Comparison of ENCODE assay signal across 12 cellular contexts in the genomic region with DNA sequence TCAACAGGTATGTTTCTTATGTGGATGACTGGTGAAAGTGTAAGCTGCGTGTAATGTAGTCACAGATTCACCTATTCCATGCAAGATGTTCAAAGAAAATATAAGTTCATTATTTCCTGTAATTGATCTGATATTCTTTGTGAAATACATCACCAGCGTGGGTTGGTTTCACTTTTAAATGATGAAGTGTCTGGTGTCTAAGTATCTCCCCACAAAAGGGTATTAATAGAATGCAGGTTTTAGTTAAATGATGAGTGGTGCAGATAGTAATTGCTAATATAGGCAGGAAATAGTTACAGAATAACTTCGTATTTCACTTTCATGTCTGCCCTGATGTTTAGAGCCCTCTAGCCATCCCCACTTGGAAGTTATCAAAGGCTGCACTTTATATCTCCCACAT. TPM values are rescaled to one million over a fixed set of nuclear protein-coding genes. Genes with fewer than 3 reads are reported as not detected.
DNase-seq lines count a peak whose midpoint lies in the region; ATAC-seq and TF ChIP-seq lines count a peak whose summit lies in the region.
"Had no signal": no experiment of that assay in that cellular context is flagged by ENCODE, and none has a peak within 500 bp of the region (broad histone marks: within the 10 kb centered on the region; RNA-seq: fewer than 3 reads in every experiment).

No MANE protein-coding gene starts in this region.

- no peaks in the 10 kb centered on the region for H3K4me1 ChIP-seq in ascending aorta
- H3K4me1 ChIP-seq in gastrocnemius medialis: no peaks in the 10 kb centered on the region

- ATAC-seq in GM18505 (IDR thresholded peaks at IDR 0.05; ENCODE audit: unreplicated experiment) (peak; percentile 78), GM19324 (IDR thresholded peaks at IDR 0.05; ENCODE audit: low FRiP score, unreplicated experiment) (peak; percentile 56), HG02870 (IDR thresholded peaks at IDR 0.05; ENCODE audit: unreplicated experiment) (peak; percentile 81), T-cell (replicated peaks in 1 of 4) (peak in 1 of 4 experiments; percentile 16), gastrocnemius medialis (no peak)

- no peak for TF ChIP-seq CTCF in ascending aorta (IDR thresholded peaks at IDR 0.05)
- no peak for TF ChIP-seq CTCF in gastrocnemius medialis (IDR thresholded peaks at IDR 0.05 in 4 of 5, conservative IDR thresholded peaks at IDR 0.05 in 1 of 5)

- TF ChIP-seq POLR2A in GM18505 (IDR thresholded peaks at IDR 0.05; ENCODE audit: borderline replicate concordance, extremely low read depth, insufficient read depth, insufficient read length) (no peak), gastrocnemius medialis (IDR thresholded peaks at IDR 0.05) (no peak)

- DNase-seq in T-cell (no peak), ascending aorta (ENCODE audit: low spot score in 2 of 2) (no peak), gastrocnemius medialis (no peak)
- DNase-seq in stimulated activated naive CD4-positive, alpha-beta T cell treated with Interleukin-2 at 50 U/mL for 16 hours (lab: John Stamatoyannopoulos, UW): no peak
- DNase-seq: naive B cell; stimulated activated CD8-positive, alpha-beta memory T cell treated with anti-CD3 and anti-CD28 coated beads, Interleukin-4, amount 100 ng/mL, for 48 hours had no signal

- POLR2A ChIA-PET in T-cell (lab: Charles Lee): no interaction called here

- H3K36me3 Mint-ChIP-seq in T-cell: peaks cover 7% of the 10 kb centered on the region

- H3K4me3 ChIP-seq in ascending aorta (no peak overlapping the region), gastrocnemius medialis (no peak overlapping the region)
- H3K4me3 ChIP-seq: cardiac muscle cell had no signal

- peaks cover 8 to 13% (median 9%) of the 10 kb centered on the region in 3 donors for H3K4me1 Mint-ChIP-seq in T-cell
- H3K4me1 Mint-ChIP-seq: naive B cell had no signal

- H3K27me3 Mint-ChIP-seq in T-cell: peaks cover 0 to under 1% of the 10 kb centered on the region in 2 donors
- H3K27me3 Mint-ChIP-seq: naive B cell had no signal

- CTCF ChIA-PET in T-cell (lab: Charles Lee): interaction anchor here in 1 of 2 donors (0.8 kb wide), 1 partner anchor 37 kb away, joined by 3 read pairs; the partner anchor contains the start of gene ZSCAN26

- in situ Hi-C loops in gastrocnemius medialis (cut with MboI; ENCODE audit: low sequenced_read_pairs in 4 of 4): no loop called here

- H3K27me3 ChIP-seq in ascending aorta: no peaks in the 10 kb centered on the region
- H3K27me3 ChIP-seq in gastrocnemius medialis: no peaks in the 10 kb centered on the region
- H3K27me3 ChIP-seq: cardiac muscle cell had no signal

- H3K36me3 ChIP-seq in ascending aorta (peaks cover 8 to 18% of the 10 kb centered on the region in 2 donors), gastrocnemius medialis (peaks cover 0 to 1% of the 10 kb centered on the region in 2 donors)

- intact Hi-C loops in ascending aorta (cut with DNase I): no loop called here
- intact Hi-C loops in gastrocnemius medialis (cut with DNase I; ENCODE audit: low total_unique reads): no loop called here

- H3K9me3 ChIP-seq in ascending aorta (peaks cover 0 to 8% of the 10 kb centered on the region in 2 donors), gastrocnemius medialis (no peaks in the 10 kb centered on the region)

- no peak overlapping the region for H3K27ac ChIP-seq in ascending aorta
- no peak overlapping the region for H3K27ac ChIP-seq in gastrocnemius medialis
- H3K27ac ChIP-seq: cardiac muscle cell had no signal

- H3K9me3 Mint-ChIP-seq in T-cell: peaks cover 0 to 8% (median 3%) of the 10 kb centered on the region in 3 donors

- peak overlapping the region in 1 of 2 donors; percentile 15 for H3K27ac Mint-ChIP-seq in T-cell
- H3K27ac Mint-ChIP-seq: T-helper 1 cell treated with Interleukin-12 subunit alpha and Interleukin-12 subunit beta and Interleukin-4 antibody, amounts not matched to agents 30 μg/mL and 1 μg/mL, for 36 hours had no signal

- peak overlapping the region; percentile 1 to 10 (median 9) for H3K4me3 Mint-ChIP-seq in T-cell
- H3K4me3 Mint-ChIP-seq: naive B cell; T-helper 1 cell treated with Interleukin-12 subunit alpha and Interleukin-12 subunit beta and Interleukin-4 antibody, amounts not matched to agents 30 μg/mL and 1 μg/mL, for 36 hours had no signal

RNA-seq across cellular contexts. Expression of gene PGBD1, which starts 22.2 kb away (rescaled TPM):
- total RNA-seq in T-cell: 1 to 10 TPM; 1.1 to 2.0 (median 1.2) TPM
- total RNA-seq in ascending aorta: 3.0 TPM
- 1 to 10 TPM in 3 of 4 donors, under 1 TPM in 1; 0.80 to 2.8 (median 1.5) TPM for total RNA-seq in gastrocnemius medialis

RNA-seq across cellular contexts. Expression of gene ZSCAN31, which starts 32.4 kb away (rescaled TPM):
- total RNA-seq in T-cell (1 to 10 TPM in 3 of 5 donors, under 1 TPM in 2; 0.79 to 1.5 (median 1.1) TPM), ascending aorta (0.21 TPM), gastrocnemius medialis (10 to 100 TPM in 2 of 4 donors, 1 to 10 TPM in 2; 2.4 to 14.1 (median 7.5) TPM)

RNA-seq across cellular contexts. Expression of gene ZSCAN26, which starts 36.6 kb away (rescaled TPM):
- total RNA-seq in T-cell (10 to 100 TPM in 4 of 5 donors, 1 to 10 TPM in 1; 9.0 to 20.4 (median 19.2) TPM), ascending aorta (2.6 TPM), gastrocnemius medialis (10 to 100 TPM in 2 of 4 donors, 1 to 10 TPM in 2; 7.3 to 13.4 (median 9.8) TPM)

RNA-seq across cellular contexts. Expression of gene NKAPL, which starts 44.5 kb away (rescaled TPM):
- total RNA-seq in T-cell (under 1 TPM in 1 of 5 donors, not detected in 4; 0.32 TPM), ascending aorta (not detected), gastrocnemius medialis (10 to 100 TPM in 1 of 4 donors, 1 to 10 TPM in 3; 1.5 to 10.1 (median 5.6) TPM)
- total RNA-seq: cardiac muscle cell, HT1080 had no signal

RNA-seq across cellular contexts. Expression of gene ZKSCAN3, which starts 46.2 kb away (rescaled TPM):
- total RNA-seq in T-cell (10 to 100 TPM in 3 of 5 donors, 1 to 10 TPM in 2; 4.0 to 11.9 (median 10.5) TPM), ascending aorta (0.21 TPM), gastrocnemius medialis (1 to 10 TPM; 1.5 to 4.5 (median 2.4) TPM)

Comparison
In these comparisons a context has a peak if more than half of its experiments do, and no peak if none do; other contexts are left out.
1. ATAC-seq: peak in GM18505 (single experiment), GM19324 (single experiment) and HG02870 (single experiment); none in gastrocnemius medialis (0 of 2).